In genomic region chr4:140253556-140254027, GRCh38 we compare ENCODE assay signal across 8 cellular contexts.
DNase-seq lines count a peak whose midpoint lies in the region; ATAC-seq, FAIRE-seq and TF ChIP-seq lines count a peak whose summit lies in the region.

No MANE protein-coding gene starts in this region.

- H3K4ac ChIP-seq in H1 (replicated peaks; ENCODE audit: insufficient read length, low read depth, low read length) (no peak overlapping the region), trophoblast cell (ENCODE audit: low read depth, low read length) (peak overlapping the region; percentile 77)

- H3K9ac ChIP-seq in OCI-LY3 (ENCODE audit: low read length) (no peak overlapping the region), H1 (replicated peaks in 1 of 4; ENCODE audit: extremely low read depth in 1 of 4, low read depth in 3 of 4, low read length in 3 of 4) (no peak overlapping the region), trophoblast cell (ENCODE audit: low read length) (no peak overlapping the region)

- TF ChIP-seq POLR2A in H1 (IDR thresholded peaks at IDR 0.05; ENCODE audit: control extremely low read depth in 1 of 2, low read depth in 2 of 2, low read length in 2 of 2), result no peak

- no peak overlapping the region for H2BK20ac ChIP-seq in H1 (ENCODE audit: low read length)

- no peak overlapping the region for H2BK15ac ChIP-seq in H1 (ENCODE audit: low read length)

- CTCF ChIA-PET in CD4-positive, alpha-beta memory T cell (lab: Charles Lee; ENCODE audit: partially characterized antibody), result interaction anchor here (0.6 to 8.1 kb wide), 30 partner anchors 8 to 651 kb away, joined by 3 to 135 read pairs (median 4); no protein-coding TSS in a partner anchor
- CTCF ChIA-PET in H1 (lab: Charles Lee; ENCODE audit: partially characterized antibody), result interaction anchor here (0.7 to 5.1 kb wide), 41 partner anchors 9 to 651 kb away, joined by 3 to 42 read pairs (median 4); no protein-coding TSS in a partner anchor

- no peaks in the 10 kb centered on the region for H3K36me3 Mint-ChIP-seq in CD4-positive, alpha-beta memory T cell

- H3K9me3 ChIP-seq in CD4-positive, alpha-beta memory T cell (ENCODE audit: control insufficient read depth in 1 of 2, low read length in 2 of 2), result no peaks in the 10 kb centered on the region
- no peaks in the 10 kb centered on the region for H3K9me3 ChIP-seq in OCI-LY3 (ENCODE audit: insufficient read depth, low read length)
- no peaks in the 10 kb centered on the region for H3K9me3 ChIP-seq in H1 (ENCODE audit: insufficient read depth in 2 of 2, low read depth in 1 of 2, low read length in 1 of 2)
- H3K9me3 ChIP-seq in trophoblast cell (ENCODE audit: insufficient read depth, low read depth, low read length), result no peaks in the 10 kb centered on the region

- no peaks in the 10 kb centered on the region for H3K79me1 ChIP-seq in H1 (ENCODE audit: low read depth, low read length)
- peaks cover 51% of the 10 kb centered on the region for H3K79me1 ChIP-seq in trophoblast cell (ENCODE audit: low read length)

- intact Hi-C loops in CD4-positive, alpha-beta memory T cell (cut with micrococcal nuclease), result loop anchor here (1.0 to 2.0 kb wide), 5 partner anchors 101 to 651 kb away; no protein-coding TSS in a partner anchor

- H2BK5ac ChIP-seq in H1 (ENCODE audit: low read depth, low read length) (no peak overlapping the region), trophoblast cell (ENCODE audit: low read depth, low read length, poor library complexity) (peak overlapping the region; percentile 22)

- H3K4me2 ChIP-seq in OCI-LY3 (ENCODE audit: low read length) (peak overlapping the region; percentile 77), H1 (ENCODE audit: insufficient read depth in 1 of 2, low read depth in 2 of 2, low read length in 2 of 2) (peak overlapping the region in 1 of 2 experiments; percentile 91; a peak in 3 of 4 replicates), trophoblast cell (ENCODE audit: low read length) (no peak overlapping the region)

- no peak overlapping the region for H3K23ac ChIP-seq in H1 (ENCODE audit: insufficient read length)
- H3K23ac ChIP-seq in trophoblast cell (ENCODE audit: low read length), result no peak overlapping the region

- no peaks in the 10 kb centered on the region for H3K36me3 ChIP-seq in CD4-positive, alpha-beta memory T cell (ENCODE audit: insufficient read depth, low read length)
- H3K36me3 ChIP-seq in OCI-LY3 (replicated peaks; ENCODE audit: low read depth, low read length) (no peaks in the 10 kb centered on the region), H1 (ENCODE audit: control insufficient read depth in 2 of 4, insufficient read depth in 4 of 4, low read length in 3 of 4) (no peaks in the 10 kb centered on the region; a peak in 1 of 8 replicates), trophoblast cell (ENCODE audit: control insufficient read depth in 1 of 2, insufficient read depth in 2 of 2, low read length in 2 of 2) (no peaks in the 10 kb centered on the region)

- peak overlapping the region; percentile 52; the same call in 1 of the 2 replicates for H2BK12ac ChIP-seq in H1 (ENCODE audit: low read depth, low read length)
- H2BK12ac ChIP-seq in trophoblast cell (ENCODE audit: low read length), result peak overlapping the region; percentile 99

- TF ChIP-seq RAD21 in H1 (IDR thresholded peaks at IDR 0.05 in 1 of 2, conservative IDR thresholded peaks at IDR 0.05 in 1 of 2; ENCODE audit: low read depth in 2 of 2, low read length in 2 of 2), result no peak

- H3K23me2 ChIP-seq in H1 (ENCODE audit: low read depth, low read length), result peaks cover 5% of the 10 kb centered on the region; the same call in 1 of the 2 replicates

- H3K79me2 ChIP-seq in OCI-LY3 (ENCODE audit: low read length) (no peaks in the 10 kb centered on the region), H1 (ENCODE audit: control insufficient read depth in 1 of 2, insufficient read depth in 2 of 2, low read length in 2 of 2) (no peaks in the 10 kb centered on the region), trophoblast cell (ENCODE audit: control insufficient read depth, insufficient read depth, low read length, poor library complexity) (peaks cover 4% of the 10 kb centered on the region)

- no peak overlapping the region for H3K27ac ChIP-seq in CD4-positive, alpha-beta memory T cell (ENCODE audit: low read depth, low read length)
- no peak overlapping the region for H3K27ac ChIP-seq in OCI-LY3 (ENCODE audit: low read length)
- no peak overlapping the region for H3K27ac ChIP-seq in H1 (ENCODE audit: low read depth, low read length)
- peak overlapping the region; percentile 27 for H3K27ac ChIP-seq in trophoblast cell (ENCODE audit: low read depth, low read length)

- H2AK5ac ChIP-seq in H1 (ENCODE audit: low read depth, low read length), result no peak overlapping the region
- H2AK5ac ChIP-seq in trophoblast cell (ENCODE audit: low read length), result peak overlapping the region; percentile 84

- peaks cover 5% of the 10 kb centered on the region for H3K27me3 ChIP-seq in CD4-positive, alpha-beta memory T cell (ENCODE audit: insufficient read depth, low read length)
- peaks cover 51% of the 10 kb centered on the region for H3K27me3 ChIP-seq in OCI-LY3 (ENCODE audit: low read depth, low read length)
- H3K27me3 ChIP-seq in H1 (replicated peaks in 1 of 4; ENCODE audit: control insufficient read depth in 3 of 4, extremely low read depth in 1 of 4, insufficient read depth in 3 of 4, low read length in 3 of 4), result peaks cover 0 to 7% (median 4%) of the 10 kb centered on the region in 4 experiments; a peak in 3 of 7 replicates
- no peaks in the 10 kb centered on the region for H3K27me3 ChIP-seq in trophoblast cell (ENCODE audit: insufficient read depth, low read length)

- H3K18ac ChIP-seq in H1 (ENCODE audit: extremely low read depth, low read length), result no peak overlapping the region
- H3K18ac ChIP-seq in trophoblast cell (ENCODE audit: low read length), result no peak overlapping the region

- H3K4me3 ChIP-seq in CD4-positive, alpha-beta memory T cell (ENCODE audit: low read length in 2 of 2), result no peak overlapping the region
- H3K4me3 ChIP-seq in OCI-LY3 (ENCODE audit: low read length) (peak overlapping the region; percentile 76), H1 (ENCODE audit: extremely low read depth in 1 of 4, insufficient read depth in 2 of 4, low read depth in 3 of 4, low read length in 4 of 4) (peak overlapping the region in 1 of 4 experiments; percentile 66; a peak in 1 of 8 replicates), trophoblast cell (ENCODE audit: low read depth, low read length) (no peak overlapping the region)

- no peak overlapping the region for H4K8ac ChIP-seq in H1 (ENCODE audit: extremely low read depth, insufficient read depth, low read length)
- peak overlapping the region; percentile 75 for H4K8ac ChIP-seq in trophoblast cell (ENCODE audit: low read depth, low read length)

- H2AFZ ChIP-seq in OCI-LY3 (ENCODE audit: low read depth, low read length), result 0 out of 2 replicates have a peak overlapping the region, but pooled peaks have one; percentile 6
- H2AFZ ChIP-seq in H1 (ENCODE audit: low read length), result 0 out of 2 replicates have a peak overlapping the region, but pooled peaks have one; percentile 15
- no peak overlapping the region for H2AFZ ChIP-seq in trophoblast cell (ENCODE audit: insufficient read depth, low read length, poor library complexity)

- H2BK120ac ChIP-seq in H1 (replicated peaks; ENCODE audit: low read depth, low read length) (no peak overlapping the region), trophoblast cell (ENCODE audit: insufficient read depth, low read length, poor library complexity) (peak overlapping the region; percentile 82)

- H3K9me3 Mint-ChIP-seq in CD4-positive, alpha-beta memory T cell, result no peaks in the 10 kb centered on the region

- WGBS in H1 (ENCODE audit: extremely low coverage in 1 of 2, insufficient coverage in 1 of 2, insufficient read length in 1 of 2, insufficient replicate concordance in 2 of 2, low coverage in 1 of 2, low lambda C conversion rate in 2 of 2, missing lambda C conversion rate in 1 of 2), 2 experiments, result 75% methylated on average over 8 of the region's 8 CpGs; no CpG with 5 or more reads in 1 of the 2 experiments
- WGBS in trophoblast cell (ENCODE audit: extremely low coverage, insufficient coverage, insufficient read length), result 100% methylated on average over 4 of the region's 8 CpGs

- no peaks in the 10 kb centered on the region for H4K20me1 ChIP-seq in OCI-LY3 (ENCODE audit: insufficient read depth, low read length)
- H4K20me1 ChIP-seq in H1 (replicated peaks in 1 of 2; ENCODE audit: control insufficient read depth in 1 of 2, insufficient read depth in 2 of 2, low read length in 2 of 2), result no peaks in the 10 kb centered on the region

- no peak overlapping the region for H4K12ac ChIP-seq in trophoblast cell (ENCODE audit: low read depth, low read length)

- no peaks in the 10 kb centered on the region for H3K4me1 ChIP-seq in CD4-positive, alpha-beta memory T cell (ENCODE audit: insufficient read depth, low read length)
- H3K4me1 ChIP-seq in OCI-LY3 (ENCODE audit: low read length), result peaks cover 22% of the 10 kb centered on the region
- peaks cover 0 to 10% (median 6%) of the 10 kb centered on the region in 4 experiments; a peak in 6 of 7 replicates for H3K4me1 ChIP-seq in H1 (replicated peaks in 1 of 4; ENCODE audit: control insufficient read depth in 3 of 4, insufficient read depth in 4 of 4, low read length in 3 of 4)
- peaks cover 25 to 37% of the 10 kb centered on the region in 2 experiments for H3K4me1 ChIP-seq in trophoblast cell (ENCODE audit: control insufficient read depth in 1 of 2, insufficient read depth in 2 of 2, low read length in 2 of 2)

- TF ChIP-seq EP300 in H1 (IDR thresholded peaks at IDR 0.05; ENCODE audit: borderline replicate concordance in 1 of 2, low read depth in 2 of 2, low read length in 2 of 2), result no peak

- H3K14ac ChIP-seq in H1 (ENCODE audit: insufficient read length) (no peak overlapping the region), trophoblast cell (ENCODE audit: low read length) (peak overlapping the region; percentile 70)

- H3K27ac Mint-ChIP-seq in CD4-positive, alpha-beta memory T cell, result peak overlapping the region in 3 of 7 donors; percentile 8 to 50 (median 37)

- no peak overlapping the region for H4K5ac ChIP-seq in H1 (ENCODE audit: insufficient read length, low read depth, low read length)

- peak overlapping the region; percentile 68 to 87 (median 78) for H3K4me3 Mint-ChIP-seq in CD4-positive, alpha-beta memory T cell

- no peak for FAIRE-seq in H1 (lab: Jason Lieb, UNC)

- TF ChIP-seq CTCF in OCI-LY3 (IDR thresholded peaks at IDR 0.05; ENCODE audit: low read depth, low read length) (no peak; the same call in 1 of the 2 replicates), H1 (IDR thresholded peaks at IDR 0.05; ENCODE audit: control extremely low read depth in 1 of 3, insufficient read depth in 1 of 3, low read depth in 1 of 3, low read length in 3 of 3) (no peak), omental fat pad (IDR thresholded peaks at IDR 0.05) (no peak)

- DNase-seq in CD4-positive, alpha-beta memory T cell, result no peak
- no peak for DNase-seq in H1 (ENCODE audit: low read depth in 1 of 2, low spot score in 2 of 2)
- DNase-seq in trophoblast cell, result no peak
- DNase-seq in omental fat pad (ENCODE audit: low spot score), result no peak
- DNase-seq in NCI-H2196 treated with DMSO at 0.1 percent for 48 hours (lab: John Stamatoyannopoulos, UW; ENCODE audit: unreplicated experiment), result no peak
- DNase-seq in mucosa of gallbladder (ENCODE audit: low spot score), result no peak

- no peak overlapping the region for H4K91ac ChIP-seq in H1 (replicated peaks; ENCODE audit: insufficient read length, low read length)
- H4K91ac ChIP-seq in trophoblast cell (ENCODE audit: low read depth, low read length), result peak overlapping the region; percentile 91

- POLR2A ChIA-PET in CD4-positive, alpha-beta memory T cell (lab: Charles Lee; ENCODE audit: partially characterized antibody), result interaction anchor here (0.7 to 2.2 kb wide), 2 partner anchors 103 to 242 kb away, joined by 3 to 5 read pairs; no protein-coding TSS in a partner anchor
- POLR2A ChIA-PET in H1 (lab: Charles Lee; ENCODE audit: partially characterized antibody), result interaction anchor here (0.7 to 2.9 kb wide), 4 partner anchors 16 to 485 kb away, joined by 4 to 24 read pairs (median 8); partner anchors contain the start of gene MAML3

- H3K27me3 Mint-ChIP-seq in CD4-positive, alpha-beta memory T cell, result peaks cover 3 to 8% of the 10 kb centered on the region in 2 donors

- H3K4me1 Mint-ChIP-seq in CD4-positive, alpha-beta memory T cell, result peaks cover 0 to 6% (median 2%) of the 10 kb centered on the region in 4 donors

- ATAC-seq in omental fat pad (ENCODE audit: low FRiP score), result no peak
- ATAC-seq in GM21576 (IDR thresholded peaks at IDR 0.05; ENCODE audit: unreplicated experiment), result no peak

- H3K56ac ChIP-seq in H1 (replicated peaks; ENCODE audit: insufficient read length, low read depth, low read length), result no peak overlapping the region
